21 cellular contexts compared by ENCODE assay signal in genomic region chr18:36391426-36392145, GRCh38.
"Had no signal": no experiment of that assay in that cellular context is flagged by ENCODE, and none has a peak within 500 bp of the region (broad histone marks: within the 10 kb centered on the region; RNA-seq: fewer than 3 reads in every experiment).

No MANE protein-coding gene starts in this region.

- H3K36me3 ChIP-seq: brain microvascular endothelial cell, esophagus muscularis mucosa, tibial nerve, vagina had no signal

- H3K9me3 ChIP-seq: vagina had no signal

- H3K27ac ChIP-seq: brain microvascular endothelial cell, esophagus muscularis mucosa, hepatocyte, tibial nerve, vagina had no signal

- H2AFZ ChIP-seq: hepatocyte had no signal

- H3K79me2 ChIP-seq: hepatocyte had no signal

- H3K27me3 ChIP-seq: brain microvascular endothelial cell, esophagus muscularis mucosa, hepatocyte, tibial nerve, vagina had no signal

- ATAC-seq: left colon, sciatic nerve, WTC11 had no signal

- H3K4me3 ChIP-seq: esophagus muscularis mucosa, hepatocyte, tibial nerve, vagina had no signal

- H3K4me2 ChIP-seq: hepatocyte, SK-N-SH had no signal

- H3K4me1 ChIP-seq: tibial nerve, vagina had no signal

- H3K9ac ChIP-seq: SK-N-SH had no signal

- DNase-seq: activated CD4-positive, alpha-beta memory T cell treated with anti-CD3 and anti-CD28 coated beads, Interleukin-2, amount 10 ng/mL, durations not matched to agents 7 days and 5 days; activated CD4-positive, alpha-beta T cell treated with anti-CD3 and anti-CD28 coated beads for 4 hours; activated naive CD4-positive, alpha-beta T cell treated with Interleukin-2 at 50 U/mL for 16 hours; activated naive CD8-positive, alpha-beta T cell treated with anti-CD3 and anti-CD28 coated beads, Interleukin-2, amount 10 ng/mL, durations not matched to agents 7 days and 5 days; activated T-cell treated with anti-CD3 and anti-CD28 coated beads, Interleukin-2, amount 50 U/mL, for 24 hours; amygdala; dermis blood vessel endothelial cell; effector memory CD4-positive, alpha-beta T cell; left colon; occipital lobe; posterior cingulate gyrus; stimulated activated CD8-positive, alpha-beta memory T cell treated with anti-CD3 and anti-CD28 coated beads, Interleukin-4, amount 100 ng/mL, for 48 hours; stimulated activated naive CD4-positive, alpha-beta T cell had no signal
